ENCODE assay signal across 29 cellular contexts in genomic region chr2:235692671-235693171, GRCh38.
DNase-seq lines count a peak whose midpoint lies in the region; FAIRE-seq and TF ChIP-seq lines count a peak whose summit lies in the region.
"Had no signal": no experiment of that assay in that cellular context is flagged by ENCODE, and none has a peak within 500 bp of the region (broad histone marks: within the 10 kb centered on the region; RNA-seq: fewer than 3 reads in every experiment).

No MANE protein-coding gene starts in this region.

- H2BK15ac ChIP-seq in H1 (ENCODE audit: low read length), result no peak overlapping the region

- peaks cover 77% of the 10 kb centered on the region for H3K4me1 Mint-ChIP-seq in neural crest cell
- H3K4me1 Mint-ChIP-seq: activated CD4-positive, alpha-beta T cell treated with anti-CD3 and anti-CD28 coated beads, Interleukin-2, amount 10 ng/mL, durations not matched to agents 24 days and 14 days; stimulated activated naive CD8-positive, alpha-beta T cell treated with anti-CD3 and anti-CD28 coated beads, Interleukin-15, amount 100 ng/mL, for 72 hours had no signal

- no peak overlapping the region for H2AFZ ChIP-seq in Loucy (ENCODE audit: low read length)
- H2AFZ ChIP-seq in H1 (ENCODE audit: low read length), result no peak overlapping the region

- H3K9ac ChIP-seq in Loucy (ENCODE audit: low read depth, low read length, poor library complexity, severe bottlenecking) (no peak overlapping the region), H1 (replicated peaks in 1 of 4; ENCODE audit: extremely low read depth in 1 of 4, low read depth in 3 of 4, low read length in 3 of 4) (no peak overlapping the region)

- no peak overlapping the region for H3K4me3 Mint-ChIP-seq in neural crest cell
- H3K4me3 Mint-ChIP-seq: activated CD4-positive, alpha-beta T cell treated with anti-CD3 and anti-CD28 coated beads, Interleukin-2, amount 10 ng/mL, durations not matched to agents 24 days and 14 days; activated T-cell treated with anti-CD3 and anti-CD28 coated beads, Interleukin-2, amount 50 U/mL, for 24 hours; naive thymus-derived CD4-positive, alpha-beta T cell; stimulated activated naive CD8-positive, alpha-beta T cell treated with anti-CD3 and anti-CD28 coated beads, Interleukin-15, amount 100 ng/mL, for 72 hours had no signal

- TF ChIP-seq POLR2A in H1 (IDR thresholded peaks at IDR 0.05; ENCODE audit: control extremely low read depth in 1 of 2, low read depth in 2 of 2, low read length in 2 of 2), result no peak
- TF ChIP-seq POLR2A in spleen (IDR thresholded peaks at IDR 0.05), result no peak
- TF ChIP-seq POLR2A in vagina (IDR thresholded peaks at IDR 0.05), result no peak

- H4K20me1 ChIP-seq in Loucy (ENCODE audit: insufficient read depth, low read length, poor library complexity, severe bottlenecking) (no peaks in the 10 kb centered on the region), H1 (replicated peaks in 1 of 2; ENCODE audit: control insufficient read depth in 1 of 2, insufficient read depth in 2 of 2, low read length in 2 of 2) (peaks cover 19 to 24% of the 10 kb centered on the region in 2 experiments)

- CTCF ChIA-PET in H1 (lab: Charles Lee; ENCODE audit: partially characterized antibody), result interaction anchor here (0.9 to 2.2 kb wide), 5 partner anchors 31 to 97 kb away, joined by 3 to 13 read pairs (median 3); no protein-coding TSS in a partner anchor

- no peaks in the 10 kb centered on the region for H3K23me2 ChIP-seq in H1 (ENCODE audit: low read depth, low read length)

- intact Hi-C loops in spleen (cut with DNase I; ENCODE audit: low total_unique reads) (no loop called here), vagina (cut with DNase I) (no loop called here)

- H3K4me1 ChIP-seq in Loucy (ENCODE audit: insufficient read depth, low read length, poor library complexity, severe bottlenecking) (peaks cover 13% of the 10 kb centered on the region), H1 (replicated peaks in 1 of 4; ENCODE audit: control insufficient read depth in 3 of 4, insufficient read depth in 4 of 4, low read length in 3 of 4) (peaks cover 0 to 15% (median 4%) of the 10 kb centered on the region in 4 experiments; a peak in 6 of 7 replicates), spleen (no peaks in the 10 kb centered on the region), vagina (peaks cover 14% of the 10 kb centered on the region)
- H3K4me1 ChIP-seq: HAP-1, thyroid gland had no signal

- H3K36me3 Mint-ChIP-seq in neural crest cell (ENCODE audit: low read depth), result peaks cover 2% of the 10 kb centered on the region
- H3K36me3 Mint-ChIP-seq: naive thymus-derived CD4-positive, alpha-beta T cell had no signal

- no peaks in the 10 kb centered on the region for H3K36me3 ChIP-seq in Loucy (ENCODE audit: insufficient read depth, low read length)
- H3K36me3 ChIP-seq in H1 (ENCODE audit: control insufficient read depth in 2 of 4, insufficient read depth in 4 of 4, low read length in 3 of 4), result no peaks in the 10 kb centered on the region
- no peaks in the 10 kb centered on the region for H3K36me3 ChIP-seq in spleen
- H3K36me3 ChIP-seq in vagina, result no peaks in the 10 kb centered on the region
- H3K36me3 ChIP-seq: HAP-1, Peyer's patch, thyroid gland had no signal

- peak overlapping the region; percentile 27 for H4K91ac ChIP-seq in H1 (replicated peaks; ENCODE audit: insufficient read length, low read length)

- no peaks in the 10 kb centered on the region for H3K27me3 ChIP-seq in Loucy (ENCODE audit: insufficient read depth, low read length, poor library complexity, severe bottlenecking)
- H3K27me3 ChIP-seq in H1 (replicated peaks in 1 of 4; ENCODE audit: control insufficient read depth in 3 of 4, extremely low read depth in 1 of 4, insufficient read depth in 3 of 4, low read length in 3 of 4), result no peaks in the 10 kb centered on the region
- H3K27me3 ChIP-seq in spleen (replicated peaks in 1 of 7), result no peaks in the 10 kb centered on the region
- no peaks in the 10 kb centered on the region for H3K27me3 ChIP-seq in vagina
- H3K27me3 ChIP-seq: Peyer's patch, thyroid gland had no signal

- peak overlapping the region; percentile 67 for H3K27ac Mint-ChIP-seq in neural crest cell (ENCODE audit: unreplicated experiment)
- H3K27ac Mint-ChIP-seq: activated CD4-positive, alpha-beta T cell treated with anti-CD3 and anti-CD28 coated beads, Interleukin-2, amount 10 ng/mL, durations not matched to agents 24 days and 14 days; activated T-cell treated with anti-CD3 and anti-CD28 coated beads, Interleukin-2, amount 50 U/mL, for 24 hours; naive thymus-derived CD4-positive, alpha-beta T cell had no signal

- no peak for DNase-seq in H1 (ENCODE audit: low read depth in 1 of 2, low spot score in 2 of 2)
- no peak for DNase-seq in neural crest cell (ENCODE audit: low read depth, low spot score)
- DNase-seq in spleen, result peak; percentile 64
- no peak for DNase-seq in NCI-H2227 (lab: John Stamatoyannopoulos, UW; ENCODE audit: unreplicated experiment)
- DNase-seq in stimulated activated naive CD4-positive, alpha-beta T cell (lab: John Stamatoyannopoulos, UW), result no peak
- no peak for DNase-seq in vagina (ENCODE audit: extremely low spot score in 2 of 2)
- DNase-seq in GM13976 (ENCODE audit: low spot score), result no peak
- DNase-seq: activated CD4-positive, alpha-beta T cell treated with anti-CD3 and anti-CD28 coated beads, Interleukin-2, amount 10 ng/mL, durations not matched to agents 24 days and 14 days; activated gamma-delta T cell treated with Interleukin-2 at 50 U/mL for 16 hours; activated T-cell treated with anti-CD3 and anti-CD28 coated beads, Interleukin-2, amount 50 U/mL, for 24 hours; caudate nucleus; COR-L47; cortex of kidney; effector memory CD4-positive, alpha-beta T cell; midbrain; naive thymus-derived CD4-positive, alpha-beta T cell; NCI-H1436; NCI-H748 treated with DMSO at 0.1 percent for 48 hours; occipital lobe; Peyer's patch; SHP77; stimulated activated CD4-positive, alpha-beta T cell treated with anti-CD3 and anti-CD28 coated beads, Interleukin-2, amount 100 ng/mL, for 24 hours; stimulated activated naive CD8-positive, alpha-beta T cell treated with anti-CD3 and anti-CD28 coated beads, Interleukin-15, amount 100 ng/mL, for 72 hours; thyroid gland had no signal

- H2BK20ac ChIP-seq in H1 (ENCODE audit: low read length), result no peak overlapping the region

- no peak overlapping the region for H3K14ac ChIP-seq in H1 (ENCODE audit: insufficient read length)

- WGBS in H1 (ENCODE audit: extremely low coverage in 1 of 2, insufficient coverage in 1 of 2, insufficient read length in 1 of 2, insufficient replicate concordance in 2 of 2, low coverage in 1 of 2, low lambda C conversion rate in 2 of 2, missing lambda C conversion rate in 1 of 2), 2 experiments, result 91% methylated on average over 13 of the region's 15 CpGs; no CpG with 5 or more reads in 1 of the 2 experiments
- WGBS in spleen, 5 donors, result 91 to 96% (median 92%) methylated on average over 15 of the region's 15 CpGs

- no peaks in the 10 kb centered on the region for H3K27me3 Mint-ChIP-seq in neural crest cell (ENCODE audit: low read depth)
- H3K27me3 Mint-ChIP-seq: activated CD4-positive, alpha-beta T cell treated with anti-CD3 and anti-CD28 coated beads, Interleukin-2, amount 10 ng/mL, durations not matched to agents 24 days and 14 days; stimulated activated naive CD8-positive, alpha-beta T cell treated with anti-CD3 and anti-CD28 coated beads, Interleukin-15, amount 100 ng/mL, for 72 hours had no signal

- in situ Hi-C loops in GM13976 (cut with MboI; ENCODE audit: low sequenced_read_pairs, unreplicated experiment), result no loop called here

- peak overlapping the region; percentile 66 for H2BK5ac ChIP-seq in H1 (ENCODE audit: low read depth, low read length)

- no peak for TF ChIP-seq RAD21 in H1 (IDR thresholded peaks at IDR 0.05 in 1 of 2, conservative IDR thresholded peaks at IDR 0.05 in 1 of 2; ENCODE audit: low read depth in 2 of 2, low read length in 2 of 2)

- no peak overlapping the region for H4K5ac ChIP-seq in H1 (ENCODE audit: insufficient read length, low read depth, low read length)

- no peak overlapping the region for H3K56ac ChIP-seq in H1 (replicated peaks; ENCODE audit: insufficient read length, low read depth, low read length)

- H3K23ac ChIP-seq in H1 (ENCODE audit: insufficient read length), result no peak overlapping the region

- H2BK12ac ChIP-seq in H1 (ENCODE audit: low read depth, low read length), result no peak overlapping the region

- H3K27ac ChIP-seq in H1 (ENCODE audit: low read depth, low read length), result no peak overlapping the region
- H3K27ac ChIP-seq in spleen, result no peak overlapping the region
- no peak overlapping the region for H3K27ac ChIP-seq in vagina
- H3K27ac ChIP-seq: HL-60, Peyer's patch, thyroid gland, VCaP had no signal

- peaks cover 44% of the 10 kb centered on the region for H3K79me1 ChIP-seq in H1 (ENCODE audit: low read depth, low read length)

- peaks cover 80% of the 10 kb centered on the region; the same call in 1 of the 2 replicates for H3K79me2 ChIP-seq in Loucy (ENCODE audit: insufficient read depth, low read length)
- H3K79me2 ChIP-seq in H1 (ENCODE audit: control insufficient read depth in 1 of 2, insufficient read depth in 2 of 2, low read length in 2 of 2), result peaks cover 0 to 91% of the 10 kb centered on the region in 2 experiments; a peak in 2 of 4 replicates

- H3F3A ChIP-seq in Loucy (ENCODE audit: low read depth), result no peaks in the 10 kb centered on the region

- H2AK5ac ChIP-seq in H1 (ENCODE audit: low read depth, low read length), result no peak overlapping the region

- peak overlapping the region; percentile 53 for H4K8ac ChIP-seq in H1 (ENCODE audit: extremely low read depth, insufficient read depth, low read length)

- POLR2A ChIA-PET in H1 (lab: Charles Lee; ENCODE audit: partially characterized antibody), result no interaction called here

- H3K9me2 ChIP-seq in Loucy (replicated peaks; ENCODE audit: low read depth, low read length), result no peaks in the 10 kb centered on the region

- H2BK120ac ChIP-seq in H1 (replicated peaks; ENCODE audit: low read depth, low read length), result no peak overlapping the region

- peak overlapping the region; percentile 62 for H3K4me2 ChIP-seq in Loucy (ENCODE audit: low read depth, low read length, poor library complexity, severe bottlenecking)
- no peak overlapping the region for H3K4me2 ChIP-seq in H1 (ENCODE audit: insufficient read depth in 1 of 2, low read depth in 2 of 2, low read length in 2 of 2)

- H3K9me3 Mint-ChIP-seq in neural crest cell, result no peaks in the 10 kb centered on the region
- H3K9me3 Mint-ChIP-seq: activated CD4-positive, alpha-beta T cell treated with anti-CD3 and anti-CD28 coated beads, Interleukin-2, amount 10 ng/mL, durations not matched to agents 24 days and 14 days; activated T-cell treated with anti-CD3 and anti-CD28 coated beads, Interleukin-2, amount 50 U/mL, for 24 hours; naive thymus-derived CD4-positive, alpha-beta T cell; stimulated activated naive CD8-positive, alpha-beta T cell treated with anti-CD3 and anti-CD28 coated beads, Interleukin-15, amount 100 ng/mL, for 72 hours had no signal

- FAIRE-seq in H1 (lab: Jason Lieb, UNC), result no peak
- FAIRE-seq: GM12891 had no signal

- H3K4ac ChIP-seq in H1 (replicated peaks; ENCODE audit: insufficient read length, low read depth, low read length), result no peak overlapping the region

- H3K9me3 ChIP-seq in Loucy (ENCODE audit: insufficient read depth, low read depth, low read length) (no peaks in the 10 kb centered on the region), H1 (ENCODE audit: insufficient read depth in 2 of 2, low read depth in 1 of 2, low read length in 1 of 2) (peaks cover 3% of the 10 kb centered on the region in 2 experiments; a peak in 2 of 4 replicates), spleen (no peaks in the 10 kb centered on the region), vagina (peaks cover 3% of the 10 kb centered on the region)
- H3K9me3 ChIP-seq: HAP-1, Peyer's patch, thyroid gland had no signal

- 0 out of 2 replicates have a peak overlapping the region, but pooled peaks have one; percentile 24 for H3K18ac ChIP-seq in H1 (ENCODE audit: extremely low read depth, low read length)

- no peak for TF ChIP-seq EP300 in H1 (IDR thresholded peaks at IDR 0.05; ENCODE audit: borderline replicate concordance in 1 of 2, low read depth in 2 of 2, low read length in 2 of 2)

- TF ChIP-seq CTCF in Loucy (conservative IDR thresholded peaks at IDR 0.05; ENCODE audit: low read length) (no peak), H1 (IDR thresholded peaks at IDR 0.05; ENCODE audit: control extremely low read depth in 1 of 3, insufficient read depth in 1 of 3, low read depth in 1 of 3, low read length in 3 of 3) (no peak), neural crest cell (conservative IDR thresholded peaks at IDR 0.05) (no peak), spleen (IDR thresholded peaks at IDR 0.05 in 8 of 11, conservative IDR thresholded peaks at IDR 0.05 in 3 of 11) (no peak), vagina (IDR thresholded peaks at IDR 0.05) (no peak), GM13976 (IDR thresholded peaks at IDR 0.05; ENCODE audit: borderline replicate concordance, control extremely low read depth, extremely low read depth, insufficient read depth, missing control alignments) (no peak)

- H3K4me3 ChIP-seq in Loucy (ENCODE audit: low read length, poor library complexity, severe bottlenecking) (peak overlapping the region; percentile 43), H1 (ENCODE audit: extremely low read depth in 1 of 4, insufficient read depth in 2 of 4, low read depth in 3 of 4, low read length in 4 of 4) (no peak overlapping the region), spleen (no peak overlapping the region), vagina (no peak overlapping the region)
- H3K4me3 ChIP-seq: HAP-1, Peyer's patch, thyroid gland had no signal
